Comparison of ENCODE assay signal across 1 cellular context in the genomic region with DNA sequence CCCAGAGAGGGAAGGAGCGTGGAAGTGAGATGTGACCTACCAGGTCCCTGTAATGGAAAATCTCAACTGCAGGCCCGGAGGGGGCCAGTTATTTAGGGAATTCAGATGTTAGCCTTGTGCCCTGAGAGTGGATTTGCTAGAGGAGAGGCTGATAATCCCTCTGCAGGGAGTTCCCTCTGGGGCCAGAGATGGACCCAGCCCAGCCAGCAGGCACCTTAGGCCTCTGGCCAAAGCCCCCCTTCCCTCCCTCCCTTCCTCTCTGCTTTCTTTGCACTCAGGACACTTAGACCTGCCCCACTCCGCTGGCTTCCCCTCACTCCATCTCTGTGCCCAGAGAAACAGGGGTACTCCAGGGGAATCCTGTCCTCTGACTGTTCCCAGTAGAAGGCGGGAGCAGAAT.
TF ChIP-seq lines count a peak whose summit lies in the region.

No MANE protein-coding gene starts in this region.

TF ChIP-seq in GM23338, 12 proteins besides CTCF, POLR2A, EP300 and RAD21 (continued from another document):
- TF ChIP-seq ETS1 (IDR thresholded peaks at IDR 0.05) (no peak), ZNF462 (CRISPR knock-in tag; IDR thresholded peaks at IDR 0.05) (no peak)
- TF ChIP-seq, protein P1, sequence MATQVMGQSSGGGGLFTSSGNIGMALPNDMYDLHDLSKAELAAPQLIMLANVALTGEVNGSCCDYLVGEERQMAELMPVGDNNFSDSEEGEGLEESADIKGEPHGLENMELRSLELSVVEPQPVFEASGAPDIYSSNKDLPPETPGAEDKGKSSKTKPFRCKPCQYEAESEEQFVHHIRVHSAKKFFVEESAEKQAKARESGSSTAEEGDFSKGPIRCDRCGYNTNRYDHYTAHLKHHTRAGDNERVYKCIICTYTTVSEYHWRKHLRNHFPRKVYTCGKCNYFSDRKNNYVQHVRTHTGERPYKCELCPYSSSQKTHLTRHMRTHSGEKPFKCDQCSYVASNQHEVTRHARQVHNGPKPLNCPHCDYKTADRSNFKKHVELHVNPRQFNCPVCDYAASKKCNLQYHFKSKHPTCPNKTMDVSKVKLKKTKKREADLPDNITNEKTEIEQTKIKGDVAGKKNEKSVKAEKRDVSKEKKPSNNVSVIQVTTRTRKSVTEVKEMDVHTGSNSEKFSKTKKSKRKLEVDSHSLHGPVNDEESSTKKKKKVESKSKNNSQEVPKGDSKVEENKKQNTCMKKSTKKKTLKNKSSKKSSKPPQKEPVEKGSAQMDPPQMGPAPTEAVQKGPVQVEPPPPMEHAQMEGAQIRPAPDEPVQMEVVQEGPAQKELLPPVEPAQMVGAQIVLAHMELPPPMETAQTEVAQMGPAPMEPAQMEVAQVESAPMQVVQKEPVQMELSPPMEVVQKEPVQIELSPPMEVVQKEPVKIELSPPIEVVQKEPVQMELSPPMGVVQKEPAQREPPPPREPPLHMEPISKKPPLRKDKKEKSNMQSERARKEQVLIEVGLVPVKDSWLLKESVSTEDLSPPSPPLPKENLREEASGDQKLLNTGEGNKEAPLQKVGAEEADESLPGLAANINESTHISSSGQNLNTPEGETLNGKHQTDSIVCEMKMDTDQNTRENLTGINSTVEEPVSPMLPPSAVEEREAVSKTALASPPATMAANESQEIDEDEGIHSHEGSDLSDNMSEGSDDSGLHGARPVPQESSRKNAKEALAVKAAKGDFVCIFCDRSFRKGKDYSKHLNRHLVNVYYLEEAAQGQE (IDR thresholded peaks at IDR 0.05; ENCODE audit: unreplicated experiment), result no peak
